ENCODE assay signal across 1 cellular context in genomic region chr1:220353229-220354012, GRCh38.
TF ChIP-seq lines count a peak whose summit lies in the region.

No MANE protein-coding gene starts in this region.

TF ChIP-seq in GM23338, 12 proteins besides CTCF, POLR2A, EP300 and RAD21 (continued from another document):
- TF ChIP-seq ZNF462 (CRISPR knock-in tag; IDR thresholded peaks at IDR 0.05) (0 out of 2 replicates have a peak, but pooled peaks have one; percentile 17), EZH2phosphoT487 (IDR thresholded peaks at IDR 0.05; ENCODE audit: unreplicated experiment) (no peak), CREB1 (CRISPR knock-in tag; IDR thresholded peaks at IDR 0.05; ENCODE audit: low read depth) (no peak), NANOG (IDR thresholded peaks at IDR 0.05; ENCODE audit: borderline replicate concordance) (no peak), STAT1 (IDR thresholded peaks at IDR 0.05; ENCODE audit: unreplicated experiment) (no peak), EZH2 (IDR thresholded peaks at IDR 0.05; ENCODE audit: low read depth, unreplicated experiment) (no peak), REST (IDR thresholded peaks at IDR 0.05; ENCODE audit: unreplicated experiment) (no peak), ZNF331 (CRISPR knock-in tag; IDR thresholded peaks at IDR 0.05; ENCODE audit: low read depth) (no peak)
